Comparison of ENCODE assay signal across 20 cellular contexts in genomic region chr20:19600042-19600441, GRCh38.
"Had no signal": no experiment of that assay in that cellular context is flagged by ENCODE, and none has a peak within 500 bp of the region (broad histone marks: within the 10 kb centered on the region; RNA-seq: fewer than 3 reads in every experiment).

No MANE protein-coding gene starts in this region.

- H3K36me3 ChIP-seq: SJSA1 had no signal

- H3K4me3 Mint-ChIP-seq: IgD-negative memory B cell had no signal

- H3K4me1 Mint-ChIP-seq: IgD-negative memory B cell had no signal

- H3K36me3 Mint-ChIP-seq: IgD-negative memory B cell had no signal

- H3K4me3 ChIP-seq: SJSA1, SK-N-MC had no signal

- H3K27ac ChIP-seq: SJSA1, SK-N-MC had no signal

- H3K4me1 ChIP-seq: SJSA1 had no signal

- FAIRE-seq: RCC 7860 had no signal

- H3K9me3 Mint-ChIP-seq: IgD-negative memory B cell had no signal

- DNase-seq: KBM-7, NCI-H1092, NCI-H1436, NCI-H187, NCI-H2029, NCI-H2081 treated with DMSO at 0.1 percent for 48 hours, NCI-H2171, NCI-H226, NCI-H446, NCI-H510A, NCI-H524 treated with DMSO at 0.1 percent for 48 hours, NCI-H69, NCI-H774, Right ventricle myocardium superior, RPMI8226, SIG-M5 had no signal

- H3K9me3 ChIP-seq: SJSA1 had no signal
